Comparison of ENCODE assay signal across 17 cellular contexts in the genomic region with DNA sequence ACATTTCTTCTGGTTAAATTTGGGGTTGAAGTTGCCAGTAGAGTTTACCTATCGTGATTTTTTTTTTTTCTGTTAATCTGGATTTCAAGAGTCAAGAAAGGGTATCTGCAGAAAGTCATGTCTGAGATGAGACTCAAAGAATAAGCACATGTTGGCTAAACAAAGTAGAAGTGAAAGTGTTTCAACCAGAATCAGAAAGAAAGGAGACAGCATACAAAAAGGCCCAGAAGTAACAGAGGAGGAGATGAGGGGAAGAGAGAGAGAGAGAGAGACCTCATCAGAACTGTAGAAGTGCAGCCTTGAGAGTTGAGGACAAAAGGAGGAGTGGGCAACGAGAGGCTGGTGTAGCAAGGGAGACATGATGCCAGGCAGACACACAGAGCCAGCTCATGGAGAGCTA. TPM values are rescaled to one million over a fixed set of nuclear protein-coding genes. Genes with fewer than 3 reads are reported as not detected.
DNase-seq lines count a peak whose midpoint lies in the region; ATAC-seq, FAIRE-seq and TF ChIP-seq lines count a peak whose summit lies in the region.
"Had no signal": no experiment of that assay in that cellular context is flagged by ENCODE, and none has a peak within 500 bp of the region (broad histone marks: within the 10 kb centered on the region; RNA-seq: fewer than 3 reads in every experiment).

No MANE protein-coding gene starts in this region.

- H3K27me3 ChIP-seq in GM12878 (replicated peaks in 1 of 2; ENCODE audit: control insufficient read depth in 2 of 2, insufficient read depth in 2 of 2, low read length in 1 of 2) (no peaks in the 10 kb centered on the region), pancreas (no peaks in the 10 kb centered on the region)
- H3K27me3 ChIP-seq: dorsolateral prefrontal cortex, tibial artery had no signal

- no peak for DNase-seq in T-helper 2 cell treated with Interferon-gamma antibody and Interleukin-4, amounts not matched to agents 5 μg/mL and 100 μg/mL, for 36 hours (ENCODE audit: low spot score)
- DNase-seq in T-helper 2 cell (no peak), GM12878 (ENCODE audit: low read depth, low spot score) (no peak), pancreas (no peak), type B pancreatic cell (ENCODE audit: extremely low spot score, unreplicated experiment) (no peak), HT-29 (ENCODE audit: low spot score) (no peak)
- DNase-seq: activated B cell treated with CpG ODN at 0.5 μM for 24 hours; activated T-cell treated with anti-CD3 and anti-CD28 coated beads for 4 hours; CD8-positive, alpha-beta memory T cell; dorsolateral prefrontal cortex; GOT3; tibial artery had no signal

- TF ChIP-seq CTCF in GM12878 (IDR thresholded peaks at IDR 0.05 in 2 of 3, conservative IDR thresholded peaks at IDR 0.05 in 1 of 3; ENCODE audit: control insufficient read depth in 2 of 3, extremely low read depth in 1 of 3, insufficient read depth in 1 of 3, low read depth in 3 of 3, low read length in 3 of 3) (no peak), pancreas (IDR thresholded peaks at IDR 0.05) (no peak), type B pancreatic cell (conservative IDR thresholded peaks at IDR 0.05) (no peak)

- H3K9me3 Mint-ChIP-seq in T-helper 2 cell treated with Interferon-gamma antibody and Interleukin-4, amounts not matched to agents 5 μg/mL and 100 μg/mL, for 36 hours, result no peaks in the 10 kb centered on the region
- peaks cover 2% of the 10 kb centered on the region for H3K9me3 Mint-ChIP-seq in type B pancreatic cell
- H3K9me3 Mint-ChIP-seq: CD8-positive, alpha-beta memory T cell had no signal

- H3K9me3 ChIP-seq in GM12878 (replicated peaks; ENCODE audit: control insufficient read depth, insufficient read depth, low read length) (no peaks in the 10 kb centered on the region), pancreas (no peaks in the 10 kb centered on the region)
- H3K9me3 ChIP-seq: tibial artery had no signal

- H2AFZ ChIP-seq in GM12878 (ENCODE audit: control insufficient read depth, low read depth, low read length), result peak overlapping the region; percentile 71

- SMC1A ChIA-PET in GM12878 (lab: Charles Lee; ENCODE audit: uncharacterized antibody, unreplicated experiment), result interaction anchor here (0.9 to 14.6 kb wide), 14 partner anchors 10 to 117 kb away, joined by 3 to 251 read pairs (median 4); no protein-coding TSS in a partner anchor

- H3K36me3 ChIP-seq in GM12878 (ENCODE audit: control insufficient read depth in 2 of 2, insufficient read depth in 2 of 2, low read length in 1 of 2) (no peaks in the 10 kb centered on the region), pancreas (no peaks in the 10 kb centered on the region)
- H3K36me3 ChIP-seq: tibial artery had no signal

- H4K20me1 ChIP-seq in GM12878 (ENCODE audit: control insufficient read depth, insufficient read depth), result no peaks in the 10 kb centered on the region

- peaks cover 3% of the 10 kb centered on the region for H3K4me1 Mint-ChIP-seq in T-helper 2 cell treated with Interferon-gamma antibody and Interleukin-4, amounts not matched to agents 5 μg/mL and 100 μg/mL, for 36 hours (ENCODE audit: low read depth)
- peaks cover 4% of the 10 kb centered on the region for H3K4me1 Mint-ChIP-seq in type B pancreatic cell (ENCODE audit: unreplicated experiment)
- H3K4me1 Mint-ChIP-seq: activated B cell treated with CpG ODN at 0.5 μM for 24 hours; CD8-positive, alpha-beta memory T cell had no signal

- H3K4me1 ChIP-seq in GM12878 (ENCODE audit: control insufficient read depth, insufficient read depth, low read length), result peaks cover 3% of the 10 kb centered on the region; the same call in 1 of the 2 replicates
- H3K4me1 ChIP-seq in pancreas, result no peaks in the 10 kb centered on the region
- H3K4me1 ChIP-seq: tibial artery had no signal

- RAD21 ChIA-PET in GM12878 (lab: Charles Lee; ENCODE audit: unreplicated experiment), result interaction anchor here (0.8 to 4.8 kb wide), 10 partner anchors 12 to 117 kb away, joined by 3 to 47 read pairs (median 4); no protein-coding TSS in a partner anchor

- H3K4me3 Mint-ChIP-seq in T-helper 2 cell treated with Interferon-gamma antibody and Interleukin-4, amounts not matched to agents 5 μg/mL and 100 μg/mL, for 36 hours, result no peak overlapping the region
- no peak overlapping the region for H3K4me3 Mint-ChIP-seq in type B pancreatic cell
- H3K4me3 Mint-ChIP-seq: activated B cell treated with CpG ODN at 0.5 μM for 24 hours; CD8-positive, alpha-beta memory T cell had no signal

- POLR2A ChIA-PET in GM12878 (lab: Charles Lee), result interaction anchor here (0.5 to 3.3 kb wide), 5 partner anchors 12 to 179 kb away, joined by 3 to 17 read pairs (median 3); no protein-coding TSS in a partner anchor

- intact Hi-C loops in GM12878 (cut with micrococcal nuclease; ENCODE audit: unreplicated experiment) (no loop called here), pancreas (cut with DNase I) (no loop called here)

- WGBS in GM12878 (ENCODE audit: insufficient coverage, insufficient replicate concordance, low lambda C conversion rate, missing lambda C conversion rate), result 50% methylated on average over 2 of the region's 2 CpGs
- 69 to 87% methylated on average over 2 of the region's 2 CpGs for WGBS in pancreas, 2 donors

- TF ChIP-seq EP300 in GM12878 (IDR thresholded peaks at IDR 0.05; ENCODE audit: borderline replicate concordance in 1 of 2, control insufficient read depth in 1 of 2, low read depth in 2 of 2, low read length in 2 of 2), result no peak

- FAIRE-seq in GM12878 (lab: Jason Lieb, UNC) (no peak), pancreas (lab: Jason Lieb, UNC) (no peak)

- peak overlapping the region; percentile 6 for H3K27ac Mint-ChIP-seq in T-helper 2 cell treated with Interferon-gamma antibody and Interleukin-4, amounts not matched to agents 5 μg/mL and 100 μg/mL, for 36 hours
- H3K27ac Mint-ChIP-seq in type B pancreatic cell, result no peak overlapping the region
- H3K27ac Mint-ChIP-seq: activated B cell treated with CpG ODN at 0.5 μM for 24 hours; CD8-positive, alpha-beta memory T cell; progenitor cell of endocrine pancreas had no signal

- in situ Hi-C loops in GM12878 (cut with MboI), result no loop called here

- no peaks in the 10 kb centered on the region for H3K36me3 Mint-ChIP-seq in T-helper 2 cell treated with Interferon-gamma antibody and Interleukin-4, amounts not matched to agents 5 μg/mL and 100 μg/mL, for 36 hours (ENCODE audit: low read depth)
- no peaks in the 10 kb centered on the region for H3K36me3 Mint-ChIP-seq in type B pancreatic cell
- H3K36me3 Mint-ChIP-seq: CD8-positive, alpha-beta memory T cell had no signal

- CTCF ChIA-PET in GM12878 (lab: Yijun Ruan, JAX), result interaction anchor here (0.9 to 6.5 kb wide), 4 partner anchors 10 to 103 kb away, joined by 3 to 77 read pairs (median 5); no protein-coding TSS in a partner anchor

- peaks cover 4% of the 10 kb centered on the region for H3K27me3 Mint-ChIP-seq in T-helper 2 cell treated with Interferon-gamma antibody and Interleukin-4, amounts not matched to agents 5 μg/mL and 100 μg/mL, for 36 hours (ENCODE audit: low read depth)
- H3K27me3 Mint-ChIP-seq in type B pancreatic cell, result no peaks in the 10 kb centered on the region
- H3K27me3 Mint-ChIP-seq: activated B cell treated with CpG ODN at 0.5 μM for 24 hours, progenitor cell of endocrine pancreas had no signal

- H3K27ac ChIP-seq in GM12878 (ENCODE audit: control insufficient read depth, insufficient read depth), result peak overlapping the region; percentile 45
- H3K27ac ChIP-seq in pancreas, result no peak overlapping the region
- H3K27ac ChIP-seq: 22Rv1, dorsolateral prefrontal cortex, tibial artery had no signal

- H3K4me3 ChIP-seq in GM12878 (0 out of 2 replicates have a peak overlapping the region, but pooled peaks have one; percentile 26), pancreas (no peak overlapping the region)
- H3K4me3 ChIP-seq: dorsolateral prefrontal cortex, tibial artery had no signal

- H3K79me2 ChIP-seq in GM12878 (ENCODE audit: control insufficient read depth, insufficient read depth, low read length), result no peaks in the 10 kb centered on the region

- TF ChIP-seq POLR2A in GM12878 (IDR thresholded peaks at IDR 0.05; ENCODE audit: low read depth, low read length), result no peak

- H3K4me2 ChIP-seq in GM12878 (ENCODE audit: control insufficient read depth, insufficient read depth), result peak overlapping the region; percentile 63

- peak overlapping the region; percentile 51 for H3K9ac ChIP-seq in GM12878 (ENCODE audit: control insufficient read depth, insufficient read depth, low read length)

- ATAC-seq in GM21528 (IDR thresholded peaks at IDR 0.05; ENCODE audit: low FRiP score, unreplicated experiment), result peak; percentile 82
- peak; percentile 60 for ATAC-seq in HG03039 (IDR thresholded peaks at IDR 0.05; ENCODE audit: unreplicated experiment)
- peak; percentile 64 for ATAC-seq in GM12878
- ATAC-seq in pancreas, result no peak

- TF ChIP-seq RAD21 in GM12878 (IDR thresholded peaks at IDR 0.05; ENCODE audit: insufficient read depth, low read depth, low read length), result no peak

- TSS peak; percentile 40 for BruUV-seq in GM12878 (replicated peaks; lab: Mats Ljungman, UMichigan)

TF ChIP-seq in GM12878, 131 proteins besides CTCF, POLR2A, EP300 and RAD21 (continues in another document):
- TF ChIP-seq NBN (IDR thresholded peaks at IDR 0.05) (peak; percentile 60; the same call in 1 of the 2 replicates), POLR2AphosphoS2 (IDR thresholded peaks at IDR 0.05; ENCODE audit: low read depth, low read length) (no peak)

RNA-seq across cellular contexts. Expression of gene SVIP, which starts 54.9 kb away (rescaled TPM):
- 23.8 and 24.7 TPM in 2 replicates for total RNA-seq in GM12878 (2013; cell fraction: nucleolus; rRNA removed)
- total RNA-seq in GM12878 (2014; rRNA removed), result 17.8 and 30.1 TPM in 2 replicates
- 33.1 and 34.3 TPM in 2 replicates for total RNA-seq in GM12878 (2014; rRNA removed; fragmentation: Illumina TruSeq; extraction: Trizol)
- 59.2 and 59.3 TPM in 2 replicates for total RNA-seq in GM12878 (2021)
- 3.5 TPM for polyA plus RNA-seq in GM12878 (2011; ENCODE audit: low read depth)
- polyA plus RNA-seq in GM12878 (2011; rRNA removed), result 51.7 and 88.3 TPM in 2 replicates
- polyA plus RNA-seq in GM12878 (2011; cell fraction: cytosol; rRNA removed), result 8.2 and 9.3 TPM in 2 replicates
- 7.5 and 7.8 TPM in 2 replicates for polyA plus RNA-seq in GM12878 (2011; cell fraction: nucleus; rRNA removed)
- 19.7 and 22.8 TPM in 2 replicates for polyA plus RNA-seq in GM12878 (2012)
- polyA plus RNA-seq in GM12878 (2014; fragmentation: Illumina TruSeq; extraction: Trizol), result 34.5 and 35.8 TPM in 2 replicates
- 10 to 100 TPM; 59.0 to 78.0 TPM for polyA plus RNA-seq in GM12878 (2014; fragmentation: Nextera tagmentation; extraction: Ambion mirVana)
- 24.9 and 32.4 TPM in 2 replicates for polyA plus RNA-seq in GM12878 (2014; rRNA removed)
- 10 to 100 TPM; 73.9 to 77.9 TPM for polyA plus RNA-seq in GM12878 (2016; fragmentation: Nextera tagmentation; extraction: Ambion mirVana)
- 4.1 and 7.0 TPM in 2 replicates for polyA minus RNA-seq in GM12878 (2011; rRNA and poly(A)+ RNA removed)
- polyA minus RNA-seq in GM12878 (2011; cell fraction: cytosol; rRNA and poly(A)+ RNA removed), result 2.9 and 4.1 TPM in 2 replicates
- polyA minus RNA-seq in GM12878 (2011; cell fraction: nucleus; rRNA and poly(A)+ RNA removed), result 6.4 and 14.5 TPM in 2 replicates
- 10 to 100 TPM in 5 of 6 donors, 1 to 10 TPM in 1; 8.9 to 20.6 (median 15.2) TPM for total RNA-seq in pancreas
- polyA plus RNA-seq in pancreas, result 10 to 100 TPM in 1 of 2 donors, 1 to 10 TPM in 1; 8.8 to 16.0 TPM
- 26.5 and 30.1 TPM in 2 replicates for total RNA-seq in type B pancreatic cell (ENCODE audit: low replicate concordance)
- total RNA-seq in HT-29 (2014; rRNA removed; shearing (Covaris generic)), result 7.3 and 9.1 TPM in 2 replicates
- total RNA-seq: OCI-LY7 had no signal

Comparison
In these comparisons a context has a peak if more than half of its experiments do, and no peak if none do; other contexts are left out.
1. ATAC-seq: peak in GM21528 (single experiment), HG03039 (single experiment) and GM12878 (single experiment); none in pancreas (0 of 4).